ENCODE assay signal across 10 cellular contexts in the genomic region with DNA sequence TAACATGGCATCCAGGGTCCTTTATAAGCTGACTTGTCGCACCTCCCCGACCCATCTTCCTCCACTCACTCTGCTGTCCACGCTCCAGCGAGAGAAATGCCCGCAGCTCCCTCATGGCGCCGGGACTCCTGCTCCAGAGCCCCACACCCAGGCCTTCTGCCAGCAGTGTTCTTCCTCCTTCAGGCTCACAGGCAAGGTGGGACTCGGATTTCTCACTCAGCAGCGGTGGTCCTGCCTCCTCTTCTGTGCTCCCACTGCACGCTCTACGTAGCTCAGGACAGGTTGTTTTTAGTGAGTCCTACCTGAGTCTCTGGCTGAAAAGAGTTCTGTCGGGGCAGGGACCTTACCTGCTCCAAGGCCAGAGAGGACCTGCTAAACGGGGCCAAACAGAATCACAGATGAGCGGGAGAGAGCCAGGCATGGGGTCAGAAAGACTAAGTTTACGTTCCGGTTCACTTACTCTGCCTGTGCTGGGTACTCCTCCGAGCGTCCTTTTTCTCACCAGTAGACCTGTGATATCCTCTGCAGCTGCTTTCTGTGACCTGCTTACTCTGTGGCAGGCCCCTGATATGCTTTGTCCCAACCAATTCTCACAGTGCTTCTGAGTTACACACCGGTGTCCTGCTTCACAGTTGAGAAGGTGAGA. TPM values are rescaled to one million over a fixed set of nuclear protein-coding genes. Genes with fewer than 3 reads are reported as not detected.
DNase-seq lines count a peak whose midpoint lies in the region; ATAC-seq and TF ChIP-seq lines count a peak whose summit lies in the region.
"Had no signal": no experiment of that assay in that cellular context is flagged by ENCODE, and none has a peak within 500 bp of the region (broad histone marks: within the 10 kb centered on the region; RNA-seq: fewer than 3 reads in every experiment).

No MANE protein-coding gene starts in this region.

- peaks cover 54% of the 10 kb centered on the region for H3K4me1 Mint-ChIP-seq in activated CD8-positive, alpha-beta T cell treated with anti-CD3 and anti-CD28 coated beads, Interleukin-2, amount 10 ng/mL, durations not matched to agents 7 days and 5 days (ENCODE audit: low read depth)
- H3K4me1 Mint-ChIP-seq in MCF 10A (ENCODE audit: insufficient read depth, unreplicated experiment), result no peaks in the 10 kb centered on the region

- CTCF ChIA-PET in activated CD8-positive, alpha-beta T cell treated with anti-CD3 and anti-CD28 coated beads, Interleukin-2, amount 10 ng/mL, durations not matched to agents 7 days and 5 days (lab: Charles Lee), result no interaction called here
- CTCF ChIA-PET in MCF 10A (lab: Yijun Ruan, JAX), result interaction anchor here (0.6 kb wide), 1 partner anchor 1917 kb away, joined by 3 read pairs; no protein-coding TSS in a partner anchor

- no peaks in the 10 kb centered on the region for H3K9me3 ChIP-seq in parathyroid adenoma (ENCODE audit: control insufficient read depth, low read length)

- no peak overlapping the region for H3K9ac ChIP-seq in parathyroid adenoma

- H2AFZ ChIP-seq in parathyroid adenoma, result peak overlapping the region; percentile 86
- H2AFZ ChIP-seq: hepatocyte had no signal

- H3K27ac Mint-ChIP-seq in activated CD8-positive, alpha-beta T cell treated with anti-CD3 and anti-CD28 coated beads, Interleukin-2, amount 10 ng/mL, durations not matched to agents 7 days and 5 days, result peak overlapping the region; percentile 52
- H3K27ac Mint-ChIP-seq in MCF 10A (ENCODE audit: low read depth, unreplicated experiment), result no peak overlapping the region

- peaks cover 9% of the 10 kb centered on the region for H3K4me1 ChIP-seq in parathyroid adenoma

- no peaks in the 10 kb centered on the region for H3K79me2 ChIP-seq in parathyroid adenoma
- H3K79me2 ChIP-seq: hepatocyte had no signal

- H3K9me3 Mint-ChIP-seq in activated CD8-positive, alpha-beta T cell treated with anti-CD3 and anti-CD28 coated beads, Interleukin-2, amount 10 ng/mL, durations not matched to agents 7 days and 5 days (ENCODE audit: insufficient read depth), result no peaks in the 10 kb centered on the region
- no peaks in the 10 kb centered on the region for H3K9me3 Mint-ChIP-seq in MCF 10A (ENCODE audit: unreplicated experiment)

- no peaks in the 10 kb centered on the region for H3K27me3 Mint-ChIP-seq in activated CD8-positive, alpha-beta T cell treated with anti-CD3 and anti-CD28 coated beads, Interleukin-2, amount 10 ng/mL, durations not matched to agents 7 days and 5 days (ENCODE audit: low read depth)
- no peaks in the 10 kb centered on the region for H3K27me3 Mint-ChIP-seq in MCF 10A (ENCODE audit: insufficient read depth, unreplicated experiment)

- no peak overlapping the region for H3K4me3 Mint-ChIP-seq in activated CD8-positive, alpha-beta T cell treated with anti-CD3 and anti-CD28 coated beads, Interleukin-2, amount 10 ng/mL, durations not matched to agents 7 days and 5 days
- H3K4me3 Mint-ChIP-seq in MCF 10A (ENCODE audit: unreplicated experiment), result no peak overlapping the region

- no TSS peak for BruUV-seq in MCF 10A (replicated peaks; lab: Mats Ljungman, UMichigan)

- peak; percentile 53 for ATAC-seq in GM18867 (IDR thresholded peaks at IDR 0.05; ENCODE audit: unreplicated experiment)
- peak; percentile 38 for ATAC-seq in HG02759 (IDR thresholded peaks at IDR 0.05; ENCODE audit: unreplicated experiment)
- ATAC-seq in activated CD8-positive, alpha-beta T cell treated with anti-CD3 and anti-CD28 coated beads, Interleukin-2, amount 10 ng/mL, durations not matched to agents 7 days and 5 days, result no peak
- no peak for ATAC-seq in GM19324 (IDR thresholded peaks at IDR 0.05; ENCODE audit: low FRiP score, unreplicated experiment)

- H3K27ac ChIP-seq in parathyroid adenoma, result peak overlapping the region; percentile 70
- H3K27ac ChIP-seq: hepatocyte had no signal

- H3K27me3 ChIP-seq in parathyroid adenoma (ENCODE audit: control insufficient read depth, insufficient read depth, low read length), result no peaks in the 10 kb centered on the region
- H3K27me3 ChIP-seq: hepatocyte had no signal

- no peaks in the 10 kb centered on the region for H3K36me3 ChIP-seq in parathyroid adenoma (ENCODE audit: control insufficient read depth, insufficient read depth, low read length)

- DNase-seq in activated CD8-positive, alpha-beta T cell treated with anti-CD3 and anti-CD28 coated beads, Interleukin-2, amount 10 ng/mL, durations not matched to agents 7 days and 5 days, result no peak
- DNase-seq in NCI-H146 (lab: John Stamatoyannopoulos, UW) (no peak), MCF 10A (ENCODE audit: unreplicated experiment) (no peak), NCI-H69 (lab: John Stamatoyannopoulos, UW) (no peak)

- POLR2A ChIA-PET in activated CD8-positive, alpha-beta T cell treated with anti-CD3 and anti-CD28 coated beads, Interleukin-2, amount 10 ng/mL, durations not matched to agents 7 days and 5 days (lab: Charles Lee), result no interaction called here
- POLR2A ChIA-PET in MCF 10A (lab: Yijun Ruan, JAX), result interaction anchor here (0.5 to 1.5 kb wide), 2 partner anchors 26 to 59 kb away, joined by 3 read pairs; no protein-coding TSS in a partner anchor

- intact Hi-C loops in MCF 10A (cut with micrococcal nuclease), result no loop called here

- H3K4me2 ChIP-seq in parathyroid adenoma (ENCODE audit: low read length), result no peak overlapping the region
- H3K4me2 ChIP-seq: hepatocyte had no signal

- TF ChIP-seq CTCF in parathyroid adenoma (IDR thresholded peaks at IDR 0.05) (no peak), MCF 10A (IDR thresholded peaks at IDR 0.05; ENCODE audit: unreplicated experiment) (no peak)

- peaks cover 81% of the 10 kb centered on the region for H3K36me3 Mint-ChIP-seq in activated CD8-positive, alpha-beta T cell treated with anti-CD3 and anti-CD28 coated beads, Interleukin-2, amount 10 ng/mL, durations not matched to agents 7 days and 5 days (ENCODE audit: low read depth)
- H3K36me3 Mint-ChIP-seq in MCF 10A (ENCODE audit: insufficient read depth, unreplicated experiment), result peaks cover 10% of the 10 kb centered on the region

- no peak overlapping the region for H3K4me3 ChIP-seq in parathyroid adenoma (ENCODE audit: low read depth, low read length)
- H3K4me3 ChIP-seq: coronary artery, hepatocyte had no signal

RNA-seq across cellular contexts. Expression of gene THEMIS2, which starts 11.3 kb away (rescaled TPM):
- 10 to 100 TPM; 35.9 to 39.9 TPM for total RNA-seq in activated CD8-positive, alpha-beta T cell treated with anti-CD3 and anti-CD28 coated beads, Interleukin-2, amount 10 ng/mL, durations not matched to agents 7 days and 5 days
- 1.5 and 1.7 TPM in 2 replicates for total RNA-seq in MCF 10A (2022)

RNA-seq across cellular contexts. Expression of gene RPA2, which starts 30.7 kb away (rescaled TPM):
- 10 to 100 TPM; 79.0 to 81.0 TPM for total RNA-seq in activated CD8-positive, alpha-beta T cell treated with anti-CD3 and anti-CD28 coated beads, Interleukin-2, amount 10 ng/mL, durations not matched to agents 7 days and 5 days
- 22.3 and 25.7 TPM in 2 replicates for total RNA-seq in MCF 10A (2022)

RNA-seq across cellular contexts. Expression of gene SMPDL3B, which starts 51.1 kb away (rescaled TPM):
- total RNA-seq in activated CD8-positive, alpha-beta T cell treated with anti-CD3 and anti-CD28 coated beads, Interleukin-2, amount 10 ng/mL, durations not matched to agents 7 days and 5 days, result under 1 TPM; 0.76 to 0.82 TPM
- 2.6 and 4.0 TPM in 2 replicates for total RNA-seq in MCF 10A (2022)

RNA-seq across cellular contexts. Expression of gene PPP1R8, which starts 53.1 kb away (rescaled TPM):
- 10 to 100 TPM; 61.4 to 66.6 TPM for total RNA-seq in activated CD8-positive, alpha-beta T cell treated with anti-CD3 and anti-CD28 coated beads, Interleukin-2, amount 10 ng/mL, durations not matched to agents 7 days and 5 days
- 48.6 and 51.1 TPM in 2 replicates for total RNA-seq in MCF 10A (2022)

Comparison
In these comparisons a context has a peak if more than half of its experiments do, and no peak if none do; other contexts are left out.
1. ATAC-seq: peak in GM18867 (single experiment) and HG02759 (single experiment); none in activated CD8-positive, alpha-beta T cell treated with anti-CD3 and anti-CD28 coated beads, Interleukin-2, amount 10 ng/mL, durations not matched to agents 7 days and 5 days (single experiment) and GM19324 (single experiment).
2. RNA of gene THEMIS2, which starts 11.3 kb away (total RNA-seq): 35.9 to 39.9 TPM in activated CD8-positive, alpha-beta T cell treated with anti-CD3 and anti-CD28 coated beads, Interleukin-2, amount 10 ng/mL, durations not matched to agents 7 days and 5 days; 1.5 to 1.7 TPM in MCF 10A; every median in the first group is over 10 times any median in the second.